Comparison of ENCODE assay signal across 21 cellular contexts in the genomic region with DNA sequence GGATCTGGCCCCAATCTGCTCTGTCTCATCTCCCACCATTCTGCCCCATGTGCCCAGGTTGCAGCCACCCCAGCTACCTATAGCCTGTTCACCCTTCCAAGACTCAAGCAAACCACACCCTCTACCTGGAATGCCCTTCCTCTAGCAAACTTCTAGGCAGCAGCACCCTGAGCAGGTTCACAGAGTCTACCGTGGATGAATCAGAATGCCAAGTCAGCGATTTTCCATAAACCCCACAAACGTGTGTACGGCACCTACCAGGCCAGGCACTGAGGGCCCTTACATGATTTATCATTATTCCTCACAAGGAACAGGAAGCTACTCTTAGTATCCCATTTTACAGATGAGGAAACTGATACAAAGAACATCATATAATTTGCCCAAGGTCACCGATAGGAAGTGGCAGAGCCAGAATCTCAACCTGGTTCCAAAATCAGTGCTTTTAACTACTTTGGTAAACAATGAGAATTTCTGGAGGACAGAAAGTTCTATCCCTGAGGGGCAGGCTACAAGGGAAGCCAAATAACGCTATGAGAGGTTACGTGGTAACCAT. TPM values are rescaled to one million over a fixed set of nuclear protein-coding genes. Genes with fewer than 3 reads are reported as not detected.
DNase-seq lines count a peak whose midpoint lies in the region; ATAC-seq, FAIRE-seq and TF ChIP-seq lines count a peak whose summit lies in the region.
"Had no signal": no experiment of that assay in that cellular context is flagged by ENCODE, and none has a peak within 500 bp of the region (broad histone marks: within the 10 kb centered on the region; RNA-seq: fewer than 3 reads in every experiment).

No MANE protein-coding gene starts in this region.

- H2AFZ ChIP-seq in IMR-90 (replicated peaks; ENCODE audit: low read length, poor library complexity), result no peak overlapping the region
- H2AFZ ChIP-seq in H1 (ENCODE audit: low read length), result no peak overlapping the region

- H3K27ac ChIP-seq in A549 (no peak overlapping the region), IMR-90 (ENCODE audit: insufficient read depth, low read length) (no peak overlapping the region), H1 (ENCODE audit: low read depth, low read length) (no peak overlapping the region)
- H3K27ac ChIP-seq: BLaER1 treated with 17β-estradiol and CSF1 and Interleukin-3, amounts not matched to agents 10 nM and 100 nM; C4-2B had no signal

- no peaks in the 10 kb centered on the region for H3K36me3 Mint-ChIP-seq in immature natural killer cell
- H3K36me3 Mint-ChIP-seq: CD8-positive, alpha-beta T cell had no signal

- no peak overlapping the region for H3K27ac Mint-ChIP-seq in immature natural killer cell
- H3K27ac Mint-ChIP-seq: B cell; CD4-positive, alpha-beta T cell; CD8-positive, alpha-beta T cell had no signal

- H3K4me1 Mint-ChIP-seq in immature natural killer cell, result no peaks in the 10 kb centered on the region
- H3K4me1 Mint-ChIP-seq: B cell had no signal

- H3K56ac ChIP-seq in IMR-90 (ENCODE audit: extremely low read depth, insufficient read depth, low read length) (no peak overlapping the region), H1 (replicated peaks; ENCODE audit: insufficient read length, low read depth, low read length) (no peak overlapping the region)

- H3K27me3 ChIP-seq in IMR-90 (ENCODE audit: control insufficient read depth, insufficient read depth, low read length) (peaks cover 4% of the 10 kb centered on the region), H1 (replicated peaks in 1 of 4; ENCODE audit: control insufficient read depth in 3 of 4, extremely low read depth in 1 of 4, insufficient read depth in 3 of 4, low read length in 3 of 4) (no peaks in the 10 kb centered on the region)
- H3K27me3 ChIP-seq: BLaER1 treated with 17β-estradiol and CSF1 and Interleukin-3, amounts not matched to agents 10 nM and 100 nM had no signal

- H3K4me1 ChIP-seq in A549 (no peaks in the 10 kb centered on the region), IMR-90 (ENCODE audit: control insufficient read depth, insufficient read depth, low read length) (no peaks in the 10 kb centered on the region), H1 (replicated peaks in 1 of 4; ENCODE audit: control insufficient read depth in 3 of 4, insufficient read depth in 4 of 4, low read length in 3 of 4) (no peaks in the 10 kb centered on the region)
- H3K4me1 ChIP-seq: BLaER1 treated with 17β-estradiol and CSF1 and Interleukin-3, amounts not matched to agents 10 nM and 100 nM; Caco-2 had no signal

- TF ChIP-seq CTCF in A549 (IDR thresholded peaks at IDR 0.05) (no peak), IMR-90 (conservative IDR thresholded peaks at IDR 0.05; ENCODE audit: low read depth, low read length) (no peak), H1 (IDR thresholded peaks at IDR 0.05; ENCODE audit: control extremely low read depth in 1 of 3, insufficient read depth in 1 of 3, low read depth in 1 of 3, low read length in 3 of 3) (no peak)

- no peak overlapping the region for H3K9ac ChIP-seq in IMR-90 (ENCODE audit: low read depth, low read length)
- no peak overlapping the region for H3K9ac ChIP-seq in H1 (replicated peaks in 1 of 4; ENCODE audit: extremely low read depth in 1 of 4, low read depth in 3 of 4, low read length in 3 of 4)
- H3K9ac ChIP-seq: BLaER1 treated with 17β-estradiol and CSF1 and Interleukin-3, amounts not matched to agents 10 nM and 100 nM had no signal

- H3K4me3 Mint-ChIP-seq in immature natural killer cell, result no peak overlapping the region
- H3K4me3 Mint-ChIP-seq: B cell; CD4-positive, alpha-beta T cell; CD8-positive, alpha-beta T cell had no signal

- no peak for FAIRE-seq in A549 (lab: Jason Lieb, UNC)
- no peak for FAIRE-seq in H1 (lab: Jason Lieb, UNC)
- FAIRE-seq: A204.1, D721Med, G401.6, GM12891 had no signal

- no peak overlapping the region for H2BK15ac ChIP-seq in IMR-90 (ENCODE audit: low read depth, low read length)
- H2BK15ac ChIP-seq in H1 (ENCODE audit: low read length), result no peak overlapping the region

- H3K4me2 ChIP-seq in A549, result no peak overlapping the region
- no peak overlapping the region for H3K4me2 ChIP-seq in IMR-90 (ENCODE audit: low read depth, low read length)
- no peak overlapping the region for H3K4me2 ChIP-seq in H1 (ENCODE audit: insufficient read depth in 1 of 2, low read depth in 2 of 2, low read length in 2 of 2)
- H3K4me2 ChIP-seq: BLaER1 treated with 17β-estradiol and CSF1 and Interleukin-3, amounts not matched to agents 10 nM and 100 nM had no signal

- H3K27me3 Mint-ChIP-seq in immature natural killer cell (ENCODE audit: low read depth in 3 of 3), result peaks cover 2 to 11% (median 3%) of the 10 kb centered on the region in 3 donors

- no peaks in the 10 kb centered on the region for H3K79me2 ChIP-seq in H1 (ENCODE audit: control insufficient read depth in 1 of 2, insufficient read depth in 2 of 2, low read length in 2 of 2)

- peaks cover 0 to 4% (median 0%) of the 10 kb centered on the region in 6 donors for H3K9me3 Mint-ChIP-seq in immature natural killer cell
- H3K9me3 Mint-ChIP-seq: CD4-positive, alpha-beta T cell; CD8-positive, alpha-beta T cell had no signal

- no peak overlapping the region for H2AK9ac ChIP-seq in IMR-90 (replicated peaks; ENCODE audit: low read depth, low read length, poor library complexity)

- no peak overlapping the region for H2BK12ac ChIP-seq in H1 (ENCODE audit: low read depth, low read length)

- no peak overlapping the region for H2BK20ac ChIP-seq in IMR-90 (ENCODE audit: low read depth, low read length)
- H2BK20ac ChIP-seq in H1 (ENCODE audit: low read length), result no peak overlapping the region

- H3K79me1 ChIP-seq in IMR-90 (ENCODE audit: low read depth in 1 of 2, low read length in 2 of 2), result no peaks in the 10 kb centered on the region
- no peaks in the 10 kb centered on the region for H3K79me1 ChIP-seq in H1 (ENCODE audit: low read depth, low read length)

- H3K14ac ChIP-seq in IMR-90 (replicated peaks; ENCODE audit: low read depth, low read length) (no peak overlapping the region), H1 (ENCODE audit: insufficient read length) (no peak overlapping the region)

- no peak for TF ChIP-seq EP300 in A549 (IDR thresholded peaks at IDR 0.05)
- no peak for TF ChIP-seq EP300 in H1 (IDR thresholded peaks at IDR 0.05; ENCODE audit: borderline replicate concordance in 1 of 2, low read depth in 2 of 2, low read length in 2 of 2)

- H4K91ac ChIP-seq in IMR-90 (ENCODE audit: insufficient read depth, low read depth, low read length) (no peak overlapping the region), H1 (replicated peaks; ENCODE audit: insufficient read length, low read length) (no peak overlapping the region)

- CTCF ChIA-PET in A549 (lab: Yijun Ruan, JAX), result interaction anchor here (1.0 to 4.4 kb wide), 4 partner anchors 15 to 293 kb away, joined by 3 to 26 read pairs (median 4); no protein-coding TSS in a partner anchor
- CTCF ChIA-PET in IMR-90 (lab: Yijun Ruan, JAX), result no interaction called here
- CTCF ChIA-PET in H1 (lab: Charles Lee; ENCODE audit: partially characterized antibody), result interaction anchor here (1.1 to 1.8 kb wide), 4 partner anchors 9 to 293 kb away, joined by 3 to 9 read pairs (median 8); no protein-coding TSS in a partner anchor

- H4K8ac ChIP-seq in IMR-90 (ENCODE audit: low read depth in 2 of 2, low read length in 2 of 2) (no peak overlapping the region), H1 (ENCODE audit: extremely low read depth, insufficient read depth, low read length) (no peak overlapping the region)

- no peaks in the 10 kb centered on the region for H3K23me2 ChIP-seq in H1 (ENCODE audit: low read depth, low read length)

- no peaks in the 10 kb centered on the region for H3K9me1 ChIP-seq in IMR-90 (ENCODE audit: insufficient read depth, low read length)

- in situ Hi-C loops in IMR-90 (cut with MboI; ENCODE audit: low sequenced_read_pairs), result no loop called here

- H2AK5ac ChIP-seq in IMR-90 (ENCODE audit: low read depth, low read length), result no peak overlapping the region
- no peak overlapping the region for H2AK5ac ChIP-seq in H1 (ENCODE audit: low read depth, low read length)

- H4K20me1 ChIP-seq in IMR-90 (ENCODE audit: insufficient read depth, low read length) (no peaks in the 10 kb centered on the region), H1 (replicated peaks in 1 of 2; ENCODE audit: control insufficient read depth in 1 of 2, insufficient read depth in 2 of 2, low read length in 2 of 2) (no peaks in the 10 kb centered on the region)
- H4K20me1 ChIP-seq: BLaER1 treated with 17β-estradiol and CSF1 and Interleukin-3, amounts not matched to agents 10 nM and 100 nM had no signal

- no peak for TF ChIP-seq RAD21 in A549 (conservative IDR thresholded peaks at IDR 0.05 in 1 of 2, IDR thresholded peaks at IDR 0.05 in 1 of 2)
- no peak for TF ChIP-seq RAD21 in IMR-90 (IDR thresholded peaks at IDR 0.05; ENCODE audit: low read length)
- no peak for TF ChIP-seq RAD21 in H1 (IDR thresholded peaks at IDR 0.05 in 1 of 2, conservative IDR thresholded peaks at IDR 0.05 in 1 of 2; ENCODE audit: low read depth in 2 of 2, low read length in 2 of 2)

- H3K9me3 ChIP-seq in A549 (no peaks in the 10 kb centered on the region), IMR-90 (ENCODE audit: control insufficient read depth, insufficient read depth, low read length) (no peaks in the 10 kb centered on the region), H1 (ENCODE audit: insufficient read depth in 2 of 2, low read depth in 1 of 2, low read length in 1 of 2) (no peaks in the 10 kb centered on the region)
- H3K9me3 ChIP-seq: BLaER1 treated with 17β-estradiol and CSF1 and Interleukin-3, amounts not matched to agents 10 nM and 100 nM; Caco-2 had no signal

- BruUV-seq in IMR-90 (replicated peaks; lab: Mats Ljungman, UMichigan), result no TSS peak

- H2BK120ac ChIP-seq in IMR-90 (ENCODE audit: low read depth, low read length) (no peak overlapping the region), H1 (replicated peaks; ENCODE audit: low read depth, low read length) (no peak overlapping the region)

- POLR2A ChIA-PET in A549 (lab: Yijun Ruan, JAX), result no interaction called here
- POLR2A ChIA-PET in IMR-90 (lab: Charles Lee; ENCODE audit: unreplicated experiment), result no interaction called here
- POLR2A ChIA-PET in H1 (lab: Charles Lee; ENCODE audit: partially characterized antibody), result no interaction called here

- H3K18ac ChIP-seq in IMR-90 (ENCODE audit: low read depth, low read length) (no peak overlapping the region), H1 (ENCODE audit: extremely low read depth, low read length) (no peak overlapping the region)

- H3K4me3 ChIP-seq in A549 (no peak overlapping the region), IMR-90 (ENCODE audit: insufficient read depth, low read depth, low read length) (no peak overlapping the region), H1 (ENCODE audit: extremely low read depth in 1 of 4, insufficient read depth in 2 of 4, low read depth in 3 of 4, low read length in 4 of 4) (no peak overlapping the region)
- H3K4me3 ChIP-seq: BLaER1 treated with 17β-estradiol and CSF1 and Interleukin-3, amounts not matched to agents 10 nM and 100 nM had no signal

- H3K23ac ChIP-seq in IMR-90 (ENCODE audit: low read depth, low read length) (no peak overlapping the region), H1 (ENCODE audit: insufficient read length) (no peak overlapping the region)

- no peaks in the 10 kb centered on the region for H3K36me3 ChIP-seq in IMR-90 (ENCODE audit: control insufficient read depth, insufficient read depth, low read length)
- no peaks in the 10 kb centered on the region for H3K36me3 ChIP-seq in H1 (ENCODE audit: control insufficient read depth in 2 of 4, insufficient read depth in 4 of 4, low read length in 3 of 4)
- H3K36me3 ChIP-seq: BLaER1 treated with 17β-estradiol and CSF1 and Interleukin-3, amounts not matched to agents 10 nM and 100 nM had no signal

- no peak for DNase-seq in A549 (ENCODE audit: low read depth in 1 of 2, low spot score in 1 of 2)
- no peak for DNase-seq in IMR-90
- DNase-seq in H1 (ENCODE audit: low read depth in 1 of 2, low spot score in 2 of 2), result no peak
- no peak for DNase-seq in immature natural killer cell
- no peak for DNase-seq in stimulated activated CD4-positive, alpha-beta T cell treated with anti-CD3 and anti-CD28 coated beads, Interleukin-1b, Interleukin-23, amount 100 ng/mL, for 48 hours
- DNase-seq: 8988T; AML-193; Caco-2; Calu3; CD4-positive, alpha-beta T cell; CD8-positive, alpha-beta T cell; DMS79 treated with DMSO at 0.1 percent for 48 hours; GF-D8 had no signal

- H3K4ac ChIP-seq in IMR-90 (ENCODE audit: low read depth, low read length) (no peak overlapping the region), H1 (replicated peaks; ENCODE audit: insufficient read length, low read depth, low read length) (no peak overlapping the region)

- intact Hi-C loops in IMR-90 (cut with micrococcal nuclease), result no loop called here

- ATAC-seq in A549 (no peak), IMR-90 (ENCODE audit: low read depth) (no peak), GM18867 (IDR thresholded peaks at IDR 0.05; ENCODE audit: unreplicated experiment) (no peak)
- ATAC-seq: CD8-positive, alpha-beta T cell had no signal

- WGBS in A549 (ENCODE audit: missing lambda C conversion rate), result 63% methylated on average over 7 of the region's 7 CpGs
- 60% methylated on average over 1 of the region's 7 CpGs; no CpG with 5 or more reads in 1 of the 2 experiments for WGBS in IMR-90 (ENCODE audit: extremely low coverage in 2 of 2, insufficient read length in 1 of 2), 2 experiments
- 88% methylated on average over 7 of the region's 7 CpGs; no CpG with 5 or more reads in 1 of the 2 experiments for WGBS in H1 (ENCODE audit: extremely low coverage in 1 of 2, insufficient coverage in 1 of 2, insufficient read length in 1 of 2, insufficient replicate concordance in 2 of 2, low coverage in 1 of 2, low lambda C conversion rate in 2 of 2, missing lambda C conversion rate in 1 of 2), 2 experiments

- H2BK5ac ChIP-seq in IMR-90 (ENCODE audit: low read depth, low read length, poor library complexity, severe bottlenecking) (no peak overlapping the region), H1 (ENCODE audit: low read depth, low read length) (no peak overlapping the region)

- no peak overlapping the region for H4K5ac ChIP-seq in IMR-90 (ENCODE audit: low read depth, low read length)
- H4K5ac ChIP-seq in H1 (ENCODE audit: insufficient read length, low read depth, low read length), result no peak overlapping the region

- dilution Hi-C loops in IMR-90 (cut with HindIII; ENCODE audit: low sequenced_read_pairs, unreplicated experiment), result no loop called here

- TF ChIP-seq POLR2A in A549 (IDR thresholded peaks at IDR 0.05; ENCODE audit: low read length) (no peak), IMR-90 (IDR thresholded peaks at IDR 0.05; ENCODE audit: low read depth, low read length) (no peak), H1 (IDR thresholded peaks at IDR 0.05; ENCODE audit: control extremely low read depth in 1 of 2, low read depth in 2 of 2, low read length in 2 of 2) (no peak)

RNA-seq across cellular contexts. Expression of a gene that starts 28.0 kb away (rescaled TPM):
- polyA plus RNA-seq in A549 (2011; rRNA removed) (26.5 and 28.5 TPM in 2 replicates), A549 (2017; fragmentation: RNase III; extraction: RNeasy Plus Mini Kit Qiagen cat#74134 plus additional on column Dnase treatment) (60.9 to 64.8 TPM (median 62.7 TPM) in 3 replicates), IMR-90 (2012; rRNA removed) (48.6 and 51.8 TPM in 2 replicates), H1 (2011; rRNA removed) (11.7 and 18.3 TPM in 2 replicates), immature natural killer cell (10 to 100 TPM; 26.2 to 33.8 (median 31.0) TPM)
- 57.8 and 60.2 TPM in 2 replicates for polyA plus RNA-seq in A549 (2012; cell fraction: cytosol; rRNA removed)
- polyA plus RNA-seq in A549 (2012; cell fraction: nucleus; rRNA removed), result 39.2 and 41.7 TPM in 2 replicates
- 18.8 and 21.7 TPM in 2 replicates for polyA minus RNA-seq in A549 (2011; rRNA and poly(A)+ RNA removed)
- total RNA-seq in IMR-90 (2012; rRNA removed), result 43.2 and 48.9 TPM in 2 replicates
- 61.0 and 67.2 TPM in 2 replicates for polyA plus RNA-seq in IMR-90 (2012; cell fraction: cytosol; rRNA removed)
- polyA plus RNA-seq in IMR-90 (2012; cell fraction: nucleus; rRNA removed; ENCODE audit: low replicate concordance), result 22.3 and 28.2 TPM in 2 replicates
- total RNA-seq in H1 (2021; fragmentation: NEBNext Ultra II Directional; extraction: Animal tissue kit (Norgen Biotek cat#: 25700)), result 16.2 and 19.2 TPM in 2 replicates
- 19.1 TPM for polyA plus RNA-seq in H1 (2011; cell fraction: cytosol; rRNA removed)
- polyA plus RNA-seq in H1 (2011; cell fraction: nucleus; rRNA removed), result 14.3 TPM
- polyA plus RNA-seq in H1 (2012, experiment 1 of 2), result 10.6 to 25.8 TPM (median 21.9 TPM) in 4 replicates
- polyA plus RNA-seq in H1 (2012, experiment 2 of 2), result 22.5 TPM
- 10.7 TPM for polyA plus RNA-seq in H1 (2013, experiment 1 of 2)
- polyA plus RNA-seq in H1 (2013, experiment 2 of 2), result 10.9 TPM
- polyA minus RNA-seq in H1 (2011; rRNA and poly(A)+ RNA removed), result 4.4 and 4.6 TPM in 2 replicates
- 5.7 TPM for polyA minus RNA-seq in H1 (2011; cell fraction: cytosol; rRNA and poly(A)+ RNA removed)
- polyA minus RNA-seq in H1 (2011; cell fraction: nucleus; rRNA and poly(A)+ RNA removed), result 4.9 TPM
